ENCODE assay signal across 8 cellular contexts in the genomic region with DNA sequence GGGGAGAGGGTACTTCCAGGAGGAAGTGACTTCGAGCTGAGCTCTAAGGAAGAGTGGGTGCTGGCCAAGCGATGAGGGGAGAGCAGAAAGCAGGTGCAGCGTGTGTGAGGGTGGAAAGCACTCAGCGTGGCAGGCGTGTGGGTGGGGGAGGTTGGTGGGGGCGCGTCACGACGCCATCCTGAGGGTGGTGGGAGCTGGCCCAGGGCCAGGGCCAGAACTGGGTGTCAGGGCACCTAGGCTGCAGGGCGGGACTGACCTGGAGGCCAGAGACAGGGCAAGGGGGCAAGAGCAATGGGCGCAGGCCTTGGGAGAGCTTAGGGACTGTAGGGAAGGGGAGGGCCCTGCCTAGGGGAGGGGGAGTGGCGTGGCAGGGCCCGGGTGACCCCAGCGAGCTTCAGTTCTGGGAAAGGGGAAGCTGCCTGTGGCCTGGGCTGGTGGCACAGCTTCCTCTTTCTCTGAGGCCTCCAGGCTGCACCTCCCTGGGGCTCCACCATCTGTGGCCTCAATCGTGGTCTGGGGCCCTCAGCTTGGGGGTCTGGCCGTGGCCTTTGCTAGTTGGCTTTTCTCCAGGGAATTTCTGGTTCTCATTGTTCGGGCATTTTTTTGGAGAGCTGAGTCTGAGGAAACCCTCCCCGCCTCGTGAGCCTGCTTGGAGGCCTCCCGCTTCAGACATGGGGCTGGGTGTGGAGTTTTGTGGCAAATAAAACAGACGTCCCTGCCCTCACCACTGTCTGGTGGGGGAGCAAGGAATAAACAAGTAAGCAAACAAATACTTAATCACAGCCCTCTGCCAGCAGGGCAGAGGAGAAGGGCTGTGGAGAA. TPM values are rescaled to one million over a fixed set of nuclear protein-coding genes. Genes with fewer than 3 reads are reported as not detected.
DNase-seq lines count a peak whose midpoint lies in the region; ATAC-seq, FAIRE-seq and TF ChIP-seq lines count a peak whose summit lies in the region.

No MANE protein-coding gene starts in this region.

- TF ChIP-seq POLR2A in GM12891 (IDR thresholded peaks at IDR 0.05; ENCODE audit: low read depth, low read length): no peak

- ATAC-seq in GM21786 (IDR thresholded peaks at IDR 0.05; ENCODE audit: unreplicated experiment): peak; percentile 43
- peak; percentile 54 for ATAC-seq in effector memory CD8-positive, alpha-beta T cell (replicated peaks)
- no peak for ATAC-seq in GM18517 (IDR thresholded peaks at IDR 0.05; ENCODE audit: unreplicated experiment)
- ATAC-seq in HG03097 (IDR thresholded peaks at IDR 0.05; ENCODE audit: low FRiP score, unreplicated experiment): no peak

- H3K4me3 ChIP-seq in OCI-LY3 (ENCODE audit: low read length) (peak overlapping the region; percentile 59), osteoblast (ENCODE audit: insufficient read depth, low read length) (no peak overlapping the region)

- no peaks in the 10 kb centered on the region for H3K27me3 Mint-ChIP-seq in effector memory CD8-positive, alpha-beta T cell

- peaks cover 55 to 67% of the 10 kb centered on the region in 2 donors for H3K4me1 Mint-ChIP-seq in effector memory CD8-positive, alpha-beta T cell (ENCODE audit: low read depth in 2 of 2)

- peak overlapping the region; percentile 56 to 77 for H3K4me3 Mint-ChIP-seq in effector memory CD8-positive, alpha-beta T cell

- H3K27ac ChIP-seq in OCI-LY3 (ENCODE audit: low read length) (peak overlapping the region; percentile 82), osteoblast (ENCODE audit: low read depth, low read length) (peak overlapping the region; percentile 28)

- H2AFZ ChIP-seq in OCI-LY3 (ENCODE audit: low read depth, low read length) (no peak overlapping the region), osteoblast (ENCODE audit: low read length) (no peak overlapping the region)

- POLR2A ChIA-PET in HEK293T (lab: Yijun Ruan, JAX): no interaction called here

- H3K4me1 ChIP-seq in OCI-LY3 (ENCODE audit: low read length): peaks cover 61% of the 10 kb centered on the region
- peaks cover 8% of the 10 kb centered on the region for H3K4me1 ChIP-seq in osteoblast (ENCODE audit: insufficient read depth, low read length)

- CTCF ChIA-PET in HEK293T (lab: Yijun Ruan, JAX): interaction anchor here (0.6 to 2.7 kb wide), 4 partner anchors 8 to 276 kb away, joined by 3 to 14 read pairs (median 6); no protein-coding TSS in a partner anchor

- H3K9me3 ChIP-seq in OCI-LY3 (ENCODE audit: insufficient read depth, low read length): no peaks in the 10 kb centered on the region
- H3K9me3 ChIP-seq in osteoblast (ENCODE audit: low read depth, low read length): no peaks in the 10 kb centered on the region

- peak; percentile 71 for FAIRE-seq in GM12891 (lab: Jason Lieb, UNC)

- no peaks in the 10 kb centered on the region for H3K36me3 ChIP-seq in OCI-LY3 (replicated peaks; ENCODE audit: low read depth, low read length)
- no peaks in the 10 kb centered on the region for H3K36me3 ChIP-seq in osteoblast (ENCODE audit: insufficient read depth, low read length)

- H3K27me3 ChIP-seq in OCI-LY3 (ENCODE audit: low read depth, low read length) (no peaks in the 10 kb centered on the region), osteoblast (ENCODE audit: insufficient read depth, low read length) (no peaks in the 10 kb centered on the region)

- H3K9ac ChIP-seq in OCI-LY3 (ENCODE audit: low read length): peak overlapping the region; percentile 65

- H3K27ac Mint-ChIP-seq in effector memory CD8-positive, alpha-beta T cell: peak overlapping the region; percentile 64 to 89

- peaks cover 94% of the 10 kb centered on the region for H3K36me3 Mint-ChIP-seq in effector memory CD8-positive, alpha-beta T cell (ENCODE audit: insufficient read depth)

- peaks cover 43% of the 10 kb centered on the region for H4K20me1 ChIP-seq in OCI-LY3 (ENCODE audit: insufficient read depth, low read length)
- peaks cover 51% of the 10 kb centered on the region for H4K20me1 ChIP-seq in osteoblast (ENCODE audit: insufficient read depth, low read length)

- TF ChIP-seq CTCF in OCI-LY3 (IDR thresholded peaks at IDR 0.05; ENCODE audit: low read depth, low read length): no peak
- TF ChIP-seq CTCF in osteoblast (IDR thresholded peaks at IDR 0.05; ENCODE audit: extremely low read depth, low read depth, low read length): no peak

- H3K9me3 Mint-ChIP-seq in effector memory CD8-positive, alpha-beta T cell: no peaks in the 10 kb centered on the region

- DNase-seq in GM12891 (ENCODE audit: insufficient read length, low spot score) (peak; percentile 82), osteoblast (ENCODE audit: insufficient read length, low spot score, missing footprints) (peak; percentile 60), HEK293T (ENCODE audit: extremely low spot score) (no peak)
- DNase-seq in effector memory CD8-positive, alpha-beta T cell: no peak

- peak overlapping the region; percentile 81 for H3K4me2 ChIP-seq in OCI-LY3 (ENCODE audit: low read length)
- H3K4me2 ChIP-seq in osteoblast (ENCODE audit: insufficient read depth, low read length): no peak overlapping the region

- H3K79me2 ChIP-seq in OCI-LY3 (ENCODE audit: low read length) (peaks cover 97% of the 10 kb centered on the region), osteoblast (ENCODE audit: insufficient read depth, low read length) (peaks cover 98% of the 10 kb centered on the region)

TF ChIP-seq in GM12891, 5 proteins besides CTCF, POLR2A, EP300 and RAD21:
- TF ChIP-seq SPI1 (IDR thresholded peaks at IDR 0.05; ENCODE audit: low read depth, low read length): peak; percentile 80
- no peak for TF ChIP-seq POU2F2 (IDR thresholded peaks at IDR 0.05; ENCODE audit: low read depth, low read length)
- 0 out of 2 replicates have a peak, but pooled peaks have one; percentile 13 for TF ChIP-seq POLR2AphosphoS5 (IDR thresholded peaks at IDR 0.05; ENCODE audit: low read depth, low read length)
TF ChIP-seq in GM12891: peak in this region for 2.

TF ChIP-seq in HEK293T, 16 proteins besides CTCF, POLR2A, EP300 and RAD21:
- TF ChIP-seq SUZ12 (IDR thresholded peaks at IDR 0.05): no peak
- TF ChIP-seq L3MBTL2 (conservative IDR thresholded peaks at IDR 0.05): no peak
- no peak for TF ChIP-seq ARNT (IDR thresholded peaks at IDR 0.05)
- TF ChIP-seq TARDBP (IDR thresholded peaks at IDR 0.05): no peak
- TF ChIP-seq ELF4 (IDR thresholded peaks at IDR 0.05): no peak
- TF ChIP-seq, protein P1, sequence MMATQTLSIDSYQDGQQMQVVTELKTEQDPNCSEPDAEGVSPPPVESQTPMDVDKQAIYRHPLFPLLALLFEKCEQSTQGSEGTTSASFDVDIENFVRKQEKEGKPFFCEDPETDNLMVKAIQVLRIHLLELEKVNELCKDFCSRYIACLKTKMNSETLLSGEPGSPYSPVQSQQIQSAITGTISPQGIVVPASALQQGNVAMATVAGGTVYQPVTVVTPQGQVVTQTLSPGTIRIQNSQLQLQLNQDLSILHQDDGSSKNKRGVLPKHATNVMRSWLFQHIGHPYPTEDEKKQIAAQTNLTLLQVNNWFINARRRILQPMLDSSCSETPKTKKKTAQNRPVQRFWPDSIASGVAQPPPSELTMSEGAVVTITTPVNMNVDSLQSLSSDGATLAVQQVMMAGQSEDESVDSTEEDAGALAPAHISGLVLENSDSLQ (IDR thresholded peaks at IDR 0.05): no peak
- TF ChIP-seq HDGF (IDR thresholded peaks at IDR 0.05; ENCODE audit: borderline replicate concordance): no peak
- no peak for TF ChIP-seq FOXK2 (IDR thresholded peaks at IDR 0.05)
- TF ChIP-seq LEF1 (IDR thresholded peaks at IDR 0.05; ENCODE audit: borderline replicate concordance): no peak
- TF ChIP-seq CTBP1 (IDR thresholded peaks at IDR 0.05; ENCODE audit: borderline replicate concordance): no peak
- TF ChIP-seq FOXA1 (IDR thresholded peaks at IDR 0.05): no peak
- TF ChIP-seq NFRKB (IDR thresholded peaks at IDR 0.05): no peak
- TF ChIP-seq BHLHE40 (IDR thresholded peaks at IDR 0.05; ENCODE audit: borderline replicate concordance): no peak
- no peak for TF ChIP-seq SP1 (IDR thresholded peaks at IDR 0.05)
- TF ChIP-seq ZNF384 (IDR thresholded peaks at IDR 0.05): no peak
- no peak for TF ChIP-seq FOXM1 (IDR thresholded peaks at IDR 0.05; ENCODE audit: borderline replicate concordance)

RNA-seq across cellular contexts. Expression of a gene that starts 8.9 kb away (rescaled TPM):
- 12.5 TPM for polyA plus RNA-seq in GM12891 (2012; ENCODE audit: low read depth, missing spikeins)
- total RNA-seq in osteoblast: 2.9 and 4.0 TPM in 2 replicates

Comparison
In these comparisons a context has a peak if more than half of its experiments do, and no peak if none do; other contexts are left out.
1. DNase-seq: peak in GM12891 (single experiment) and osteoblast (single experiment); none in effector memory CD8-positive, alpha-beta T cell (0 of 3) and HEK293T (single experiment).
2. ATAC-seq: peak in GM21786 (single experiment) and effector memory CD8-positive, alpha-beta T cell (single experiment); none in GM18517 (single experiment) and HG03097 (single experiment).